ENCODE assay signal across 12 cellular contexts in genomic region chr3:52226229-52226817, GRCh38. TPM values are rescaled to one million over a fixed set of nuclear protein-coding genes. Genes with fewer than 3 reads are reported as not detected.
DNase-seq lines count a peak whose midpoint lies in the region; ATAC-seq and TF ChIP-seq lines count a peak whose summit lies in the region.
"Had no signal": no experiment of that assay in that cellular context is flagged by ENCODE, and none has a peak within 500 bp of the region (broad histone marks: within the 10 kb centered on the region; RNA-seq: fewer than 3 reads in every experiment).

No MANE protein-coding gene starts in this region.

- H3K4me3 ChIP-seq in right cardiac atrium (ENCODE audit: low read length), result no peak overlapping the region
- H3K4me3 ChIP-seq: skin epidermis had no signal

- H3K9me3 Mint-ChIP-seq in activated naive CD8-positive, alpha-beta T cell (ENCODE audit: low read depth), result no peaks in the 10 kb centered on the region

- 89% methylated on average over 5 of the region's 5 CpGs for WGBS in right cardiac atrium

- no peaks in the 10 kb centered on the region for H3K27me3 Mint-ChIP-seq in activated naive CD8-positive, alpha-beta T cell

- H3K4me1 Mint-ChIP-seq in activated naive CD8-positive, alpha-beta T cell (ENCODE audit: low read depth), result peaks cover 59% of the 10 kb centered on the region

- no peaks in the 10 kb centered on the region for H3K27me3 ChIP-seq in right cardiac atrium (ENCODE audit: control insufficient read depth, insufficient read depth)

- no peak for ATAC-seq in right cardiac atrium
- ATAC-seq in left ventricle myocardium superior, result no peak
- ATAC-seq in HG02973 (IDR thresholded peaks at IDR 0.05; ENCODE audit: unreplicated experiment), result peak; percentile 10
- no peak for ATAC-seq in HG02610 (IDR thresholded peaks at IDR 0.05; ENCODE audit: unreplicated experiment)
- ATAC-seq in HG02678 (IDR thresholded peaks at IDR 0.05; ENCODE audit: unreplicated experiment), result no peak

- DNase-seq in right cardiac atrium (peak in 2 of 3 donors; percentile 33 to 35), left ventricle myocardium superior (no peak), HEK293T (ENCODE audit: extremely low spot score) (no peak), amniotic stem cell (lab: John Stamatoyannopoulos, UW) (no peak)
- DNase-seq: foreskin fibroblast had no signal

- CTCF ChIA-PET in HEK293T (lab: Yijun Ruan, JAX), result interaction anchor here (1.3 kb wide), 1 partner anchor 186 kb away, joined by 4 read pairs; no protein-coding TSS in a partner anchor

- H3K27ac ChIP-seq in right cardiac atrium (ENCODE audit: low read length), result no peak overlapping the region
- H3K27ac ChIP-seq: C4-2B had no signal

- peak overlapping the region; percentile 57 for H3K4me3 Mint-ChIP-seq in activated naive CD8-positive, alpha-beta T cell

- H3K9me3 ChIP-seq in right cardiac atrium (ENCODE audit: control insufficient read depth, low read length), result no peaks in the 10 kb centered on the region

- intact Hi-C loops in right cardiac atrium (cut with DNase I) (no loop called here), left ventricle myocardium superior (cut with micrococcal nuclease) (no loop called here)

- POLR2A ChIA-PET in HEK293T (lab: Yijun Ruan, JAX), result no interaction called here

- no peaks in the 10 kb centered on the region for H3K4me1 ChIP-seq in right cardiac atrium (ENCODE audit: control insufficient read depth, insufficient read depth, low read length)

- H3K27ac Mint-ChIP-seq in activated naive CD8-positive, alpha-beta T cell, result peak overlapping the region; percentile 91

- H3K36me3 Mint-ChIP-seq in activated naive CD8-positive, alpha-beta T cell, result no peaks in the 10 kb centered on the region

TF ChIP-seq in HEK293T, 16 proteins besides CTCF, POLR2A, EP300 and RAD21:
- TF ChIP-seq L3MBTL2 (conservative IDR thresholded peaks at IDR 0.05) (no peak), TARDBP (IDR thresholded peaks at IDR 0.05) (no peak), ELF4 (IDR thresholded peaks at IDR 0.05) (no peak), FOXK2 (IDR thresholded peaks at IDR 0.05) (no peak), ARNT (IDR thresholded peaks at IDR 0.05) (no peak), FOXM1 (IDR thresholded peaks at IDR 0.05; ENCODE audit: borderline replicate concordance) (no peak), FOXA1 (IDR thresholded peaks at IDR 0.05) (no peak), CTBP1 (IDR thresholded peaks at IDR 0.05; ENCODE audit: borderline replicate concordance) (no peak), SP1 (IDR thresholded peaks at IDR 0.05) (no peak), LEF1 (IDR thresholded peaks at IDR 0.05; ENCODE audit: borderline replicate concordance) (no peak), SUZ12 (IDR thresholded peaks at IDR 0.05) (no peak), NFRKB (IDR thresholded peaks at IDR 0.05) (no peak)
TF ChIP-seq in HEK293T: peak in this region for 0.

RNA-seq across cellular contexts. Expression of gene TLR9, which starts 0.9 kb away (rescaled TPM):
- total RNA-seq in right cardiac atrium (under 1 TPM; 0.09 to 0.24 (median 0.20) TPM), left ventricle myocardium superior (0.17 TPM)
- 0.05 TPM for polyA plus RNA-seq in right cardiac atrium
- total RNA-seq: lung microvascular endothelial cell had no signal

RNA-seq across cellular contexts. Expression of gene TWF2, which starts 12.6 kb away (rescaled TPM):
- total RNA-seq in right cardiac atrium (10 to 100 TPM; 32.0 to 70.0 (median 45.0) TPM), left ventricle myocardium superior (103 TPM)
- 56.5 TPM for polyA plus RNA-seq in right cardiac atrium

RNA-seq across cellular contexts. Expression of gene PPM1M, which starts 19.2 kb away (rescaled TPM):
- total RNA-seq in right cardiac atrium (10 to 100 TPM; 11.3 to 16.3 (median 14.7) TPM), left ventricle myocardium superior (9.0 TPM)
- 9.5 TPM for polyA plus RNA-seq in right cardiac atrium

RNA-seq across cellular contexts. Expression of gene ALAS1, which starts 28.4 kb away (rescaled TPM):
- total RNA-seq in right cardiac atrium (100 to 1,000 TPM in 3 of 4 donors, 10 to 100 TPM in 1; 95.7 to 123 (median 110) TPM), left ventricle myocardium superior (166 TPM)
- 119 TPM for polyA plus RNA-seq in right cardiac atrium

RNA-seq across cellular contexts. Expression of gene WDR82, which starts 52.1 kb away (rescaled TPM):
- total RNA-seq in right cardiac atrium (10 to 100 TPM; 61.0 to 65.5 (median 63.2) TPM), left ventricle myocardium superior (67.5 TPM)
- polyA plus RNA-seq in right cardiac atrium, result 36.9 TPM

Comparison
In these comparisons a context has a peak if more than half of its experiments do, and no peak if none do; other contexts are left out.
1. DNase-seq: peak in right cardiac atrium (2 of 3); none in left ventricle myocardium superior (single experiment), HEK293T (single experiment) and amniotic stem cell (single experiment).